ENCODE assay signal across 8 cellular contexts in genomic region chr12:53098354-53098981, GRCh38. TPM values are rescaled to one million over a fixed set of nuclear protein-coding genes. Genes with fewer than 3 reads are reported as not detected.
DNase-seq lines count a peak whose midpoint lies in the region; ATAC-seq and TF ChIP-seq lines count a peak whose summit lies in the region.

No MANE protein-coding gene starts in this region.

- intact Hi-C loops in transverse colon (cut with DNase I; ENCODE audit: low total_unique reads), result loop anchor here (2.0 kb wide), 1 partner anchor 26 kb away; no protein-coding TSS in a partner anchor

- peaks cover 18 to 34% (median 23%) of the 10 kb centered on the region in 4 donors for H3K4me1 ChIP-seq in transverse colon

- TF ChIP-seq CTCF in GM10266 (IDR thresholded peaks at IDR 0.05; ENCODE audit: control insufficient read depth, insufficient read depth, low read depth, missing control alignments), result no peak
- no peak for TF ChIP-seq CTCF in SU-DHL-6 (IDR thresholded peaks at IDR 0.05; ENCODE audit: insufficient read depth, low read length, poor library complexity, severe bottlenecking)
- TF ChIP-seq CTCF in transverse colon (IDR thresholded peaks at IDR 0.05), result no peak

- H3K27ac ChIP-seq in SU-DHL-6 (ENCODE audit: low read depth, low read length), result peak overlapping the region; percentile 61
- peak overlapping the region; percentile 77 to 88 (median 84) for H3K27ac ChIP-seq in transverse colon

- H3K79me2 ChIP-seq in SU-DHL-6 (ENCODE audit: insufficient read depth, low read length), result no peaks in the 10 kb centered on the region

- no peaks in the 10 kb centered on the region for H3K9me2 ChIP-seq in SU-DHL-6 (replicated peaks; ENCODE audit: insufficient read depth, low read length)

- H3K4me2 ChIP-seq in SU-DHL-6 (ENCODE audit: low read depth, low read length, poor library complexity, severe bottlenecking), result peak overlapping the region; percentile 69

- peak overlapping the region; percentile 84 for H2AFZ ChIP-seq in SU-DHL-6 (ENCODE audit: low read depth, low read length, severe bottlenecking)

- TF ChIP-seq EP300 in transverse colon (IDR thresholded peaks at IDR 0.05; ENCODE audit: low read depth), result no peak

- ATAC-seq in HG02571 (IDR thresholded peaks at IDR 0.05; ENCODE audit: unreplicated experiment) (no peak), HG02970 (IDR thresholded peaks at IDR 0.05; ENCODE audit: low FRiP score, unreplicated experiment) (no peak)

- H3K9me3 ChIP-seq in SU-DHL-6 (ENCODE audit: insufficient read depth, low read length), result no peaks in the 10 kb centered on the region
- H3K9me3 ChIP-seq in transverse colon, result no peaks in the 10 kb centered on the region

- peaks cover 16% of the 10 kb centered on the region for H3F3A ChIP-seq in SU-DHL-6 (ENCODE audit: insufficient read depth)

- 51 to 82% methylated on average over 2 to 13 of the region's 13 CpGs for WGBS in transverse colon (ENCODE audit: low coverage in 1 of 2), 2 donors

- in situ Hi-C loops in transverse colon (cut with MboI; ENCODE audit: low pct_ligation_motif_present in 1 of 4, low pct_unique_long_range_greater_than_20kb in 1 of 4, low sequenced_read_pairs in 3 of 4) (no loop called here), KBM-7 (cut with MboI; ENCODE audit: low pct_unique_long_range_greater_than_20kb, low sequenced_read_pairs) (no loop called here)

- no peaks in the 10 kb centered on the region for H4K20me1 ChIP-seq in SU-DHL-6 (ENCODE audit: low read depth, low read length)

- no peak for TF ChIP-seq POLR2A in transverse colon (IDR thresholded peaks at IDR 0.05)

- peak overlapping the region; percentile 58 for H3K9ac ChIP-seq in SU-DHL-6 (ENCODE audit: low read length)

- H3K4me3 ChIP-seq in SU-DHL-6 (ENCODE audit: insufficient read depth, low read length, poor library complexity, severe bottlenecking) (peak overlapping the region; percentile 45), transverse colon (peak overlapping the region in 3 of 4 donors; percentile 32 to 59 (median 56))

- no peaks in the 10 kb centered on the region for H3K36me3 ChIP-seq in SU-DHL-6 (ENCODE audit: low read length)
- no peaks in the 10 kb centered on the region for H3K36me3 ChIP-seq in transverse colon

- DNase-seq in GM10266 (ENCODE audit: extremely low spot score) (peak; percentile 37), dermis blood vessel endothelial cell (peak; percentile 20), mesenteric fat pad (ENCODE audit: low spot score) (peak; percentile 84), transverse colon (peak; percentile 22), KBM-7 (no peak)

- H3K27me3 ChIP-seq in SU-DHL-6 (ENCODE audit: low read length) (no peaks in the 10 kb centered on the region), transverse colon (peaks cover 28% of the 10 kb centered on the region)

RNA-seq across cellular contexts. Expression of gene IGFBP6, which starts 1.0 kb away (rescaled TPM):
- total RNA-seq in dermis blood vessel endothelial cell (4.9 and 7.0 TPM in 2 replicates), mesenteric fat pad (195 TPM), transverse colon (100 to 1,000 TPM in 1 of 4 donors, 10 to 100 TPM in 3; 38.5 to 106 (median 94.5) TPM)

RNA-seq across cellular contexts. Expression of gene SOAT2, which starts 4.8 kb away (rescaled TPM):
- not detected in 2 replicates for total RNA-seq in dermis blood vessel endothelial cell
- not detected for total RNA-seq in mesenteric fat pad
- total RNA-seq in transverse colon, result under 1 TPM in 1 of 4 donors, not detected in 3; 0.41 TPM

RNA-seq across cellular contexts. Expression of gene SPRYD3, which starts 19.3 kb away (rescaled TPM):
- total RNA-seq in dermis blood vessel endothelial cell (13.1 and 16.5 TPM in 2 replicates), mesenteric fat pad (46.2 TPM), transverse colon (10 to 100 TPM; 10.1 to 27.0 (median 21.9) TPM)

RNA-seq across cellular contexts. Expression of gene TNS2, which starts 48.6 kb away (rescaled TPM):
- 56.2 and 56.5 TPM in 2 replicates for total RNA-seq in dermis blood vessel endothelial cell
- total RNA-seq in mesenteric fat pad, result 210 TPM
- 100 to 1,000 TPM in 2 of 4 donors, 10 to 100 TPM in 2; 48.2 to 397 (median 169) TPM for total RNA-seq in transverse colon
